ENCODE assay signal across 9 cellular contexts in the genomic region with DNA sequence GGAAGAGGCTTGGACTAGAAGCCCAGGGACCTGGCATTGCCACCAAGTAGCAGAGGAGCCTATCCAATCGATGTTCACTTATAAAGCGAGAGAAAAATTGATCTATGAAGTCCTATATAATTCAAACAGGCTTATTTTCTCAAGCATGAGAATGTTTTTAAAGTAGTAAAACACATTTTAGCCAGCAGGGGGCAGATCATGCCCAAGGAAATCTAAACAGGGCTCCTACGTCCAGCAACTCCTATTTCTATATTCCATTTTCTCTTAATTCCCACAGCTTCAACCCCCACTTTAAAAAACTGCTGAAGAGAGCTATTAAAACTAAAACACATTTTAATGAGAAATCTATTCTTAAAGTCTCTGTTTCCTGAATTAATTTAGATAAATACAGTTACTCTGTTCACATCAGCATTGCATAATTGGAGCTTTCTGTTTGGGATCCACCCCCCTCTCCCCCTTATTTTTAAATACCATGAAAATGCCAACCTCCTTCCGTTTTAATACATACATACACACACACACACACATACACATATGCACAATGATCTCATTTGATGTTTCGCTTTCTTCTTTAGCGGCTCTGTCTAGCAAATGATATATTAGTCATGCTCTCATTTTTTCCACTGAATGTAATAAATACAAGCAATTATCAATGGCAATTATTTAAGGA.
DNase-seq lines count a peak whose midpoint lies in the region; TF ChIP-seq lines count a peak whose summit lies in the region.
"Had no signal": no experiment of that assay in that cellular context is flagged by ENCODE, and none has a peak within 500 bp of the region (broad histone marks: within the 10 kb centered on the region; RNA-seq: fewer than 3 reads in every experiment).

No MANE protein-coding gene starts in this region.

- no peaks in the 10 kb centered on the region for H3K9me3 Mint-ChIP-seq in HFFc6

- H3K4me3 Mint-ChIP-seq in HFFc6: peak overlapping the region; percentile 47

- DNase-seq in DMS 273 (lab: John Stamatoyannopoulos, UW; ENCODE audit: unreplicated experiment): peak; percentile 82
- DNase-seq in DMS 273 treated with DMSO at 0.1 percent for 48 hours (lab: John Stamatoyannopoulos, UW): no peak
- DNase-seq in HFFc6: peak; percentile 53
- peak; percentile 6 for DNase-seq in NCI-H2107 (lab: John Stamatoyannopoulos, UW)
- DNase-seq in glomerular visceral epithelial cell (ENCODE audit: extremely low spot score): peak; percentile 68
- DNase-seq in putamen (ENCODE audit: low spot score): peak; percentile 61
- DNase-seq in T1000 (lab: John Stamatoyannopoulos, UW): no peak

- peaks cover 5% of the 10 kb centered on the region for H3K27me3 Mint-ChIP-seq in HFFc6 (ENCODE audit: insufficient read depth)

- peak overlapping the region; percentile 68 for H3K27ac Mint-ChIP-seq in HFFc6

- no peak overlapping the region for H3K4me3 ChIP-seq in WI38 (ENCODE audit: low read depth, low read length)
- H3K4me3 ChIP-seq: BLaER1 had no signal

- TF ChIP-seq CTCF in HFFc6 (IDR thresholded peaks at IDR 0.05) (peak; percentile 93), WI38 (IDR thresholded peaks at IDR 0.05; ENCODE audit: low read depth, low read length) (peak; percentile 40; the same call in 1 of the 2 replicates)

- peaks cover 14% of the 10 kb centered on the region for H3K36me3 Mint-ChIP-seq in HFFc6 (ENCODE audit: low read depth)

- H3K4me1 Mint-ChIP-seq in HFFc6 (ENCODE audit: low read depth): peaks cover 54% of the 10 kb centered on the region

Comparison
In these comparisons a context has a peak if more than half of its experiments do, and no peak if none do; other contexts are left out.
1. DNase-seq: peak in DMS 273 (single experiment), HFFc6 (single experiment), NCI-H2107 (single experiment), glomerular visceral epithelial cell (single experiment) and putamen (single experiment); none in DMS 273 treated with DMSO at 0.1 percent for 48 hours (single experiment) and T1000 (single experiment).